In genomic region chr22:32940736-32941135, GRCh38 we compare ENCODE assay signal across 1 cellular context.
A peak's percentile ranks its signal among the peaks of the same experiment; 100 is the strongest.
TF ChIP-seq lines count a peak whose summit lies in the region.

No MANE protein-coding gene starts in this region.

TF ChIP-seq in HepG2, 621 proteins besides CTCF, POLR2A, EP300 and RAD21 (continued from another document):
- TF ChIP-seq ZBTB26 (CRISPR knock-in tag; IDR thresholded peaks at IDR 0.05; ENCODE audit: borderline replicate concordance) (no peak), ZNF296 (CRISPR knock-in tag; conservative IDR thresholded peaks at IDR 0.05) (no peak), ARID5B (CRISPR knock-in tag; IDR thresholded peaks at IDR 0.05) (peak; percentile 38), ZNF33A (CRISPR knock-in tag; IDR thresholded peaks at IDR 0.05; ENCODE audit: borderline replicate concordance) (no peak), THRA (CRISPR knock-in tag; IDR thresholded peaks at IDR 0.05; ENCODE audit: borderline replicate concordance) (peak; percentile 30; the same call in 1 of the 2 replicates), FOXA1 (IDR thresholded peaks at IDR 0.05) (no peak), FOXA1 (CRISPR knock-in tag; IDR thresholded peaks at IDR 0.05) (peak; percentile 61), STAT6 (CRISPR knock-in tag; IDR thresholded peaks at IDR 0.05; ENCODE audit: borderline replicate concordance) (no peak), ZNF652 (CRISPR knock-in tag; IDR thresholded peaks at IDR 0.05; ENCODE audit: borderline replicate concordance, low read depth) (no peak), ZNF629 (CRISPR knock-in tag; conservative IDR thresholded peaks at IDR 0.05) (no peak), FOXA3 (CRISPR knock-in tag; IDR thresholded peaks at IDR 0.05) (peak; percentile 51), FOXK1 (CRISPR knock-in tag; IDR thresholded peaks at IDR 0.05; ENCODE audit: borderline replicate concordance, low read depth) (no peak), PAXIP1 (CRISPR knock-in tag; conservative IDR thresholded peaks at IDR 0.05) (0 out of 2 replicates have a peak, but pooled peaks have one; percentile 32), CHD4 (IDR thresholded peaks at IDR 0.05; ENCODE audit: borderline replicate concordance, low read length) (no peak), TAF15 (IDR thresholded peaks at IDR 0.05; ENCODE audit: low read depth, low read length, poor library complexity, severe bottlenecking) (no peak), BRCA1 (CRISPR knock-in tag; IDR thresholded peaks at IDR 0.05) (no peak), ZSCAN25 (CRISPR knock-in tag; IDR thresholded peaks at IDR 0.05) (no peak), HDAC6 (IDR thresholded peaks at IDR 0.05; ENCODE audit: low read depth, low read length) (no peak), TFAP4 (IDR thresholded peaks at IDR 0.05; ENCODE audit: borderline replicate concordance, low read depth) (peak; percentile 31; the same call in 1 of the 2 replicates), MLXIP (CRISPR knock-in tag; IDR thresholded peaks at IDR 0.05; ENCODE audit: borderline replicate concordance) (no peak), ZBTB3 (CRISPR knock-in tag; IDR thresholded peaks at IDR 0.05; ENCODE audit: borderline replicate concordance, low read depth) (peak; percentile 98), HNRNPH1 (optimal IDR thresholded peaks at IDR 0.05; ENCODE audit: low read depth, low read length) (no peak), TCF7 (IDR thresholded peaks at IDR 0.05; ENCODE audit: low read depth) (0 out of 2 replicates have a peak, but pooled peaks have one; percentile 13), NCOA1 (CRISPR knock-in tag; IDR thresholded peaks at IDR 0.05) (no peak), RBFOX2 (IDR thresholded peaks at IDR 0.05; ENCODE audit: low read depth, low read length) (no peak)
